Comparison of ENCODE assay signal across 36 cellular contexts in the genomic region with DNA sequence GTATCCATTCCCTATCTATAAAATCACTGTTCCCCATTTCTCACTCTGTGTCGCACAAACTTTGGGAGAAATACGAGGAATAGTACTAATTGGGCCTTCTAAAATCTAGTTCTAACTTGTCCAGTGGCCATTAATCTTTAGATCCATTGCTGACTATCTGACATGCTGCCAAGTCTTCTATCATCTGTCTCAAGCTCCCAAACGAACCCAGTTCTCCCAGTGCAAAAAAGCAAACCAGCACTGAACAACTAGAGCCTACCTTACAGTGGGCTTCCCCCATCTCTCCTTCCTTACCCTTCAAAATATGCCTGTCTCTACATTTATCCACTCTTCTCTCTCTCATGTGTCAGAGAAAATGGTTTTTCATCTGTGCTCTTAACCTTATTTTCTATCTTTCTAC. TPM values are rescaled to one million over a fixed set of nuclear protein-coding genes. Genes with fewer than 3 reads are reported as not detected.
"Had no signal": no experiment of that assay in that cellular context is flagged by ENCODE, and none has a peak within 500 bp of the region (broad histone marks: within the 10 kb centered on the region; RNA-seq: fewer than 3 reads in every experiment).

No MANE protein-coding gene starts in this region.

- ATAC-seq: activated CD4-positive, alpha-beta T cell treated with anti-CD3 and anti-CD28 coated beads for 36 hours; activated CD4-positive, CD25-positive, alpha-beta regulatory T cell treated with anti-CD3 and anti-CD28 coated beads, Interleukin-2, amount 50 U/mL, for 24 hours; activated CD8-positive, alpha-beta memory T cell treated with anti-CD3 and anti-CD28 coated beads, Interleukin-2, amount 10 ng/mL, durations not matched to agents 7 days and 5 days; activated CD8-positive, alpha-beta T cell treated with anti-CD3 and anti-CD28 coated beads, Interleukin-2, amount 10 ng/mL, durations not matched to agents 7 days and 5 days; activated naive CD8-positive, alpha-beta T cell treated with anti-CD3 and anti-CD28 coated beads, Interleukin-2, amount 50 U/mL, for 24 hours; activated T-cell treated with anti-CD3 and anti-CD28 coated beads, Interleukin-2, amount 50 U/mL, for 4 hours; body of pancreas had no signal

- H3K4me1 ChIP-seq: body of pancreas, breast epithelium had no signal

- FAIRE-seq: astrocyte, TTC549 had no signal

- H3K27me3 ChIP-seq: body of pancreas, brain microvascular endothelial cell, breast epithelium had no signal

- H3K4me3 ChIP-seq: body of pancreas, breast epithelium had no signal

- H3K36me3 ChIP-seq: brain microvascular endothelial cell, breast epithelium had no signal

- H3K9me3 ChIP-seq: body of pancreas, breast epithelium had no signal

- DNase-seq: activated CD4-positive, alpha-beta memory T cell treated with anti-CD3 and anti-CD28 coated beads, Interleukin-2, amount 10 ng/mL, durations not matched to agents 7 days and 5 days; activated CD4-positive, alpha-beta T cell treated with anti-CD3 and anti-CD28 coated beads for 1 hour; activated CD4-positive, alpha-beta T cell treated with anti-CD3 and anti-CD28 coated beads for 36 hours; activated CD4-positive, alpha-beta T cell treated with anti-CD3 and anti-CD28 coated beads for 48 hours; activated CD4-positive, alpha-beta T cell treated with anti-CD3 and anti-CD28 coated beads, Interleukin-2, amount 10 ng/mL, durations not matched to agents 7 days and 5 days; activated CD4-positive, alpha-beta T cell treated with anti-CD3 and anti-CD28 coated beads, Interleukin-2, amount 50 U/mL, for 48 hours; activated CD4-positive, CD25-positive, alpha-beta regulatory T cell; activated CD8-positive, alpha-beta memory T cell treated with anti-CD3 and anti-CD28 coated beads for 24 hours; activated CD8-positive, alpha-beta memory T cell treated with anti-CD3 and anti-CD28 coated beads, Interleukin-2, amount 10 ng/mL, durations not matched to agents 7 days and 5 days; activated CD8-positive, alpha-beta memory T cell treated with anti-CD3 and anti-CD28 coated beads, Interleukin-2, amount 50 U/mL, for 48 hours; activated CD8-positive, alpha-beta T cell treated with anti-CD3 and anti-CD28 coated beads, Interleukin-2, amount 10 ng/mL, durations not matched to agents 7 days and 5 days; activated effector memory CD4-positive, alpha-beta T cell treated with Interleukin-2 at 50 U/mL for 16 hours; activated gamma-delta T cell; activated naive CD4-positive, alpha-beta T cell treated with anti-CD3 and anti-CD28 coated beads, Interleukin-2, amount 10 ng/mL, durations not matched to agents 7 days and 5 days; activated naive CD4-positive, alpha-beta T cell treated with Interleukin-2 at 50 U/mL for 16 hours; activated naive CD8-positive, alpha-beta T cell treated with anti-CD3 and anti-CD28 coated beads, Interleukin-2, amount 10 ng/mL, durations not matched to agents 7 days and 5 days; activated naive CD8-positive, alpha-beta T cell treated with anti-CD3 and anti-CD28 coated beads, Interleukin-2, amount 50 U/mL, for 24 hours; activated T-cell treated with anti-CD3 and anti-CD28 coated beads, Interleukin-2, amount 50 U/mL, for 1 hour; activated T-cell treated with anti-CD3 and anti-CD28 coated beads, Interleukin-2, amount 50 U/mL, for 4 hours; amniotic stem cell; aorta; body of pancreas; brain microvascular endothelial cell; central memory CD4-positive, alpha-beta T cell; T-helper 1 cell; T-helper 2 cell; T-helper 9 cell had no signal

- H3K27ac ChIP-seq: body of pancreas, brain microvascular endothelial cell, breast epithelium, VCaP had no signal

RNA-seq across cellular contexts. Expression of gene SPINK7, which starts 3.2 kb away (rescaled TPM):
- total RNA-seq: activated CD4-positive, alpha-beta memory T cell treated with anti-CD3 and anti-CD28 coated beads, Interleukin-2, amount 10 ng/mL, durations not matched to agents 7 days and 5 days; activated CD4-positive, alpha-beta T cell treated with anti-CD3 and anti-CD28 coated beads for 36 hours; activated CD4-positive, alpha-beta T cell treated with anti-CD3 and anti-CD28 coated beads, Interleukin-2, amount 10 ng/mL, durations not matched to agents 7 days and 5 days; activated CD8-positive, alpha-beta memory T cell treated with anti-CD3 and anti-CD28 coated beads, Interleukin-2, amount 10 ng/mL, durations not matched to agents 7 days and 5 days; activated CD8-positive, alpha-beta T cell treated with anti-CD3 and anti-CD28 coated beads, Interleukin-2, amount 10 ng/mL, durations not matched to agents 7 days and 5 days; activated naive CD8-positive, alpha-beta T cell treated with anti-CD3 and anti-CD28 coated beads, Interleukin-2, amount 10 ng/mL, durations not matched to agents 7 days and 5 days; activated T-cell treated with anti-CD3 and anti-CD28 coated beads, Interleukin-2, amount 50 U/mL, for 4 hours; activated T-helper 2 cell treated with anti-CD3 and anti-CD28 coated beads, Interferon-gamma antibody, Interleukin-2, Interleukin-4, amounts not matched to agents 10 μg/mL and 5 μg/mL and 100 μg/mL, durations not matched to agents 14 hours and 24 hours and 36 hours; aorta; astrocyte; body of pancreas; breast epithelium; cardiac septum; cerebellum had no signal

RNA-seq across cellular contexts. Expression of gene SPINK9, which starts 26.3 kb away (rescaled TPM):
- total RNA-seq: activated CD4-positive, alpha-beta memory T cell treated with anti-CD3 and anti-CD28 coated beads, Interleukin-2, amount 10 ng/mL, durations not matched to agents 7 days and 5 days; activated CD4-positive, alpha-beta T cell treated with anti-CD3 and anti-CD28 coated beads for 36 hours; activated CD4-positive, alpha-beta T cell treated with anti-CD3 and anti-CD28 coated beads, Interleukin-2, amount 10 ng/mL, durations not matched to agents 7 days and 5 days; activated CD8-positive, alpha-beta memory T cell treated with anti-CD3 and anti-CD28 coated beads, Interleukin-2, amount 10 ng/mL, durations not matched to agents 7 days and 5 days; activated CD8-positive, alpha-beta T cell treated with anti-CD3 and anti-CD28 coated beads, Interleukin-2, amount 10 ng/mL, durations not matched to agents 7 days and 5 days; activated naive CD8-positive, alpha-beta T cell treated with anti-CD3 and anti-CD28 coated beads, Interleukin-2, amount 10 ng/mL, durations not matched to agents 7 days and 5 days; activated T-cell treated with anti-CD3 and anti-CD28 coated beads, Interleukin-2, amount 50 U/mL, for 4 hours; activated T-helper 2 cell treated with anti-CD3 and anti-CD28 coated beads, Interferon-gamma antibody, Interleukin-2, Interleukin-4, amounts not matched to agents 10 μg/mL and 5 μg/mL and 100 μg/mL, durations not matched to agents 14 hours and 24 hours and 36 hours; astrocyte; body of pancreas; breast epithelium; cardiac septum; cerebellum had no signal
- polyA plus RNA-seq: adipose tissue, aorta had no signal

RNA-seq across cellular contexts. Expression of gene SPINK13, which starts 40.4 kb away (rescaled TPM):
- total RNA-seq: activated CD4-positive, alpha-beta memory T cell treated with anti-CD3 and anti-CD28 coated beads, Interleukin-2, amount 10 ng/mL, durations not matched to agents 7 days and 5 days; activated CD4-positive, alpha-beta T cell treated with anti-CD3 and anti-CD28 coated beads for 36 hours; activated CD4-positive, alpha-beta T cell treated with anti-CD3 and anti-CD28 coated beads, Interleukin-2, amount 10 ng/mL, durations not matched to agents 7 days and 5 days; activated CD8-positive, alpha-beta memory T cell treated with anti-CD3 and anti-CD28 coated beads, Interleukin-2, amount 10 ng/mL, durations not matched to agents 7 days and 5 days; activated CD8-positive, alpha-beta T cell treated with anti-CD3 and anti-CD28 coated beads, Interleukin-2, amount 10 ng/mL, durations not matched to agents 7 days and 5 days; activated naive CD8-positive, alpha-beta T cell treated with anti-CD3 and anti-CD28 coated beads, Interleukin-2, amount 10 ng/mL, durations not matched to agents 7 days and 5 days; activated T-cell treated with anti-CD3 and anti-CD28 coated beads, Interleukin-2, amount 50 U/mL, for 4 hours; activated T-helper 2 cell treated with anti-CD3 and anti-CD28 coated beads, Interferon-gamma antibody, Interleukin-2, Interleukin-4, amounts not matched to agents 10 μg/mL and 5 μg/mL and 100 μg/mL, durations not matched to agents 14 hours and 24 hours and 36 hours; aorta; astrocyte; cardiac septum; cerebellum had no signal
- polyA plus RNA-seq: aorta had no signal
